ENCODE assay signal across 18 cellular contexts in genomic region chr17:5121186-5121841, GRCh38. TPM values are rescaled to one million over a fixed set of nuclear protein-coding genes. Genes with fewer than 3 reads are reported as not detected.
DNase-seq lines count a peak whose midpoint lies in the region; ATAC-seq, FAIRE-seq and TF ChIP-seq lines count a peak whose summit lies in the region.
"Had no signal": no experiment of that assay in that cellular context is flagged by ENCODE, and none has a peak within 500 bp of the region (broad histone marks: within the 10 kb centered on the region; RNA-seq: fewer than 3 reads in every experiment).

No MANE protein-coding gene starts in this region.

- peaks cover 91% of the 10 kb centered on the region for H3K27me3 Mint-ChIP-seq in activated naive CD4-positive, alpha-beta T cell treated with anti-CD3 and anti-CD28 coated beads, Interleukin-2, amount 10 ng/mL, durations not matched to agents 7 days and 5 days
- peaks cover 3% of the 10 kb centered on the region for H3K27me3 Mint-ChIP-seq in neural crest cell (ENCODE audit: low read depth)

- TF ChIP-seq EP300 in H1 (IDR thresholded peaks at IDR 0.05; ENCODE audit: borderline replicate concordance in 1 of 2, low read depth in 2 of 2, low read length in 2 of 2) = no peak
- TF ChIP-seq EP300 in transverse colon (IDR thresholded peaks at IDR 0.05; ENCODE audit: low read depth) = no peak

- no peak overlapping the region for H3K27ac ChIP-seq in H1 (ENCODE audit: low read depth, low read length)
- no peak overlapping the region for H3K27ac ChIP-seq in transverse colon
- H3K27ac ChIP-seq: gastroesophageal sphincter had no signal

- H3K79me2 ChIP-seq in H1 (ENCODE audit: control insufficient read depth in 1 of 2, insufficient read depth in 2 of 2, low read length in 2 of 2) = no peaks in the 10 kb centered on the region

- H2BK20ac ChIP-seq in H1 (ENCODE audit: low read length) = no peak overlapping the region

- no peak overlapping the region for H3K56ac ChIP-seq in H1 (replicated peaks; ENCODE audit: insufficient read length, low read depth, low read length)

- no peak overlapping the region for H3K27ac Mint-ChIP-seq in activated naive CD4-positive, alpha-beta T cell treated with anti-CD3 and anti-CD28 coated beads, Interleukin-2, amount 10 ng/mL, durations not matched to agents 7 days and 5 days
- no peak overlapping the region for H3K27ac Mint-ChIP-seq in neural crest cell (ENCODE audit: unreplicated experiment)
- H3K27ac Mint-ChIP-seq: CD8-positive, alpha-beta T cell had no signal

- peaks cover 0 to 2% of the 10 kb centered on the region in 2 experiments for H4K20me1 ChIP-seq in H1 (replicated peaks in 1 of 2; ENCODE audit: control insufficient read depth in 1 of 2, insufficient read depth in 2 of 2, low read length in 2 of 2)

- no peaks in the 10 kb centered on the region for H3K9me3 Mint-ChIP-seq in activated naive CD4-positive, alpha-beta T cell treated with anti-CD3 and anti-CD28 coated beads, Interleukin-2, amount 10 ng/mL, durations not matched to agents 7 days and 5 days
- H3K9me3 Mint-ChIP-seq in neural crest cell = no peaks in the 10 kb centered on the region
- H3K9me3 Mint-ChIP-seq: CD8-positive, alpha-beta T cell had no signal

- no peak overlapping the region for H3K18ac ChIP-seq in H1 (ENCODE audit: extremely low read depth, low read length)

- no peak overlapping the region for H3K23ac ChIP-seq in H1 (ENCODE audit: insufficient read length)

- no peak for FAIRE-seq in H1 (lab: Jason Lieb, UNC)
- FAIRE-seq: RCC 7860 had no signal

- H3K4me2 ChIP-seq in H1 (ENCODE audit: insufficient read depth in 1 of 2, low read depth in 2 of 2, low read length in 2 of 2) = no peak overlapping the region; a peak in 1 of 4 replicates

- H3K27me3 ChIP-seq in H1 (replicated peaks in 1 of 4; ENCODE audit: control insufficient read depth in 3 of 4, extremely low read depth in 1 of 4, insufficient read depth in 3 of 4, low read length in 3 of 4) (peaks cover 0 to 26% (median 15%) of the 10 kb centered on the region in 4 experiments; a peak in 6 of 7 replicates), transverse colon (peaks cover 30% of the 10 kb centered on the region)

- H3K36me3 Mint-ChIP-seq in activated naive CD4-positive, alpha-beta T cell treated with anti-CD3 and anti-CD28 coated beads, Interleukin-2, amount 10 ng/mL, durations not matched to agents 7 days and 5 days = peaks cover 1% of the 10 kb centered on the region
- no peaks in the 10 kb centered on the region for H3K36me3 Mint-ChIP-seq in neural crest cell (ENCODE audit: low read depth)
- H3K36me3 Mint-ChIP-seq: CD8-positive, alpha-beta T cell had no signal

- peak overlapping the region; percentile 75; the same call in 1 of the 2 replicates for H2AK5ac ChIP-seq in H1 (ENCODE audit: low read depth, low read length)

- POLR2A ChIA-PET in H1 (lab: Charles Lee; ENCODE audit: partially characterized antibody) = interaction anchor here (2.2 to 4.2 kb wide), 2 partner anchors 8 to 10 kb away, joined by 13 to 28 read pairs; partner anchors contain the start of gene ZNF232

- H2BK5ac ChIP-seq in H1 (ENCODE audit: low read depth, low read length) = no peak overlapping the region

- H3K4me3 Mint-ChIP-seq in activated naive CD4-positive, alpha-beta T cell treated with anti-CD3 and anti-CD28 coated beads, Interleukin-2, amount 10 ng/mL, durations not matched to agents 7 days and 5 days = no peak overlapping the region
- peak overlapping the region; percentile 79 for H3K4me3 Mint-ChIP-seq in neural crest cell

- H3K14ac ChIP-seq in H1 (ENCODE audit: insufficient read length) = no peak overlapping the region

- H3K36me3 ChIP-seq in H1 (ENCODE audit: control insufficient read depth in 2 of 4, insufficient read depth in 4 of 4, low read length in 3 of 4) (no peaks in the 10 kb centered on the region), transverse colon (no peaks in the 10 kb centered on the region)
- H3K36me3 ChIP-seq: gastroesophageal sphincter had no signal

- H2BK12ac ChIP-seq in H1 (ENCODE audit: low read depth, low read length) = no peak overlapping the region

- intact Hi-C loops in transverse colon (cut with DNase I; ENCODE audit: low total_unique reads) = no loop called here

- H3K9me3 ChIP-seq in H1 (ENCODE audit: insufficient read depth in 2 of 2, low read depth in 1 of 2, low read length in 1 of 2) (peaks cover 0 to 3% of the 10 kb centered on the region in 2 experiments; a peak in 1 of 4 replicates), transverse colon (no peaks in the 10 kb centered on the region)

- CTCF ChIA-PET in activated naive CD4-positive, alpha-beta T cell treated with anti-CD3 and anti-CD28 coated beads, Interleukin-2, amount 10 ng/mL, durations not matched to agents 7 days and 5 days (lab: Charles Lee) = no interaction called here
- CTCF ChIA-PET in H1 (lab: Charles Lee; ENCODE audit: partially characterized antibody) = interaction anchor here (1.1 to 1.3 kb wide), 2 partner anchors 8 to 10 kb away, joined by 3 read pairs; no protein-coding TSS in a partner anchor

- peaks cover 0 to 5% (median 2%) of the 10 kb centered on the region in 4 experiments; a peak in 3 of 7 replicates for H3K4me1 ChIP-seq in H1 (replicated peaks in 1 of 4; ENCODE audit: control insufficient read depth in 3 of 4, insufficient read depth in 4 of 4, low read length in 3 of 4)
- H3K4me1 ChIP-seq in transverse colon = peaks cover 0 to 11% (median 7%) of the 10 kb centered on the region in 4 donors

- no peak for ATAC-seq in omental fat pad (ENCODE audit: low FRiP score)
- no peak for ATAC-seq in HG03439 (IDR thresholded peaks at IDR 0.05; ENCODE audit: unreplicated experiment)
- ATAC-seq: CD8-positive, alpha-beta T cell; gastroesophageal sphincter; HCT116 had no signal

- no peak overlapping the region for H2AFZ ChIP-seq in H1 (ENCODE audit: low read length)

- TF ChIP-seq RAD21 in H1 (IDR thresholded peaks at IDR 0.05 in 1 of 2, conservative IDR thresholded peaks at IDR 0.05 in 1 of 2; ENCODE audit: low read depth in 2 of 2, low read length in 2 of 2) = no peak

- DNase-seq in activated naive CD4-positive, alpha-beta T cell treated with anti-CD3 and anti-CD28 coated beads, Interleukin-2, amount 10 ng/mL, durations not matched to agents 7 days and 5 days = peak; percentile 8
- DNase-seq in activated naive CD4-positive, alpha-beta T cell treated with Interleukin-2 at 50 U/mL for 16 hours = no peak
- DNase-seq in H1 (ENCODE audit: low read depth in 1 of 2, low spot score in 2 of 2) = no peak
- no peak for DNase-seq in neural crest cell (ENCODE audit: low read depth, low spot score)
- peak; percentile 5 for DNase-seq in transverse colon
- no peak for DNase-seq in DMS79 treated with DMSO at 0.1 percent for 48 hours (lab: John Stamatoyannopoulos, UW)
- DNase-seq in omental fat pad (ENCODE audit: low spot score) = no peak
- DNase-seq: ACHN, cerebellar nuclear complex, KBM-7, NCI-H1092, occipital lobe had no signal

- no peaks in the 10 kb centered on the region; the same call in 1 of the 2 replicates for H3K79me1 ChIP-seq in H1 (ENCODE audit: low read depth, low read length)

- H3K4ac ChIP-seq in H1 (replicated peaks; ENCODE audit: insufficient read length, low read depth, low read length) = no peak overlapping the region

- no peak overlapping the region for H4K5ac ChIP-seq in H1 (ENCODE audit: insufficient read length, low read depth, low read length)

- 89% methylated on average over 16 of the region's 16 CpGs; no CpG with 5 or more reads in 1 of the 2 experiments for WGBS in H1 (ENCODE audit: extremely low coverage in 1 of 2, insufficient coverage in 1 of 2, insufficient read length in 1 of 2, insufficient replicate concordance in 2 of 2, low coverage in 1 of 2, low lambda C conversion rate in 2 of 2, missing lambda C conversion rate in 1 of 2), 2 experiments
- WGBS in transverse colon (ENCODE audit: low coverage in 1 of 2), 2 donors = 88 to 91% methylated on average over 3 to 16 of the region's 16 CpGs

- in situ Hi-C loops in transverse colon (cut with MboI; ENCODE audit: low pct_ligation_motif_present in 1 of 4, low pct_unique_long_range_greater_than_20kb in 1 of 4, low sequenced_read_pairs in 3 of 4) = no loop called here

- H2BK15ac ChIP-seq in H1 (ENCODE audit: low read length) = no peak overlapping the region

- H4K8ac ChIP-seq in H1 (ENCODE audit: extremely low read depth, insufficient read depth, low read length) = no peak overlapping the region

- H3K9ac ChIP-seq in H1 (replicated peaks in 1 of 4; ENCODE audit: extremely low read depth in 1 of 4, low read depth in 3 of 4, low read length in 3 of 4) = no peak overlapping the region

- H4K91ac ChIP-seq in H1 (replicated peaks; ENCODE audit: insufficient read length, low read length) = no peak overlapping the region

- TF ChIP-seq CTCF in H1 (IDR thresholded peaks at IDR 0.05; ENCODE audit: control extremely low read depth in 1 of 3, insufficient read depth in 1 of 3, low read depth in 1 of 3, low read length in 3 of 3) (no peak), neural crest cell (conservative IDR thresholded peaks at IDR 0.05) (no peak), transverse colon (IDR thresholded peaks at IDR 0.05) (no peak), omental fat pad (IDR thresholded peaks at IDR 0.05) (no peak)

- H2BK120ac ChIP-seq in H1 (replicated peaks; ENCODE audit: low read depth, low read length) = no peak overlapping the region

- H3K4me3 ChIP-seq in H1 (ENCODE audit: extremely low read depth in 1 of 4, insufficient read depth in 2 of 4, low read depth in 3 of 4, low read length in 4 of 4) = no peak overlapping the region
- H3K4me3 ChIP-seq in transverse colon = no peak overlapping the region
- H3K4me3 ChIP-seq: skin epidermis had no signal

- TF ChIP-seq POLR2A in H1 (IDR thresholded peaks at IDR 0.05; ENCODE audit: control extremely low read depth in 1 of 2, low read depth in 2 of 2, low read length in 2 of 2) (no peak), transverse colon (IDR thresholded peaks at IDR 0.05) (no peak)

- H3K23me2 ChIP-seq in H1 (ENCODE audit: low read depth, low read length) = peaks cover 5% of the 10 kb centered on the region; the same call in 1 of the 2 replicates

- H3K4me1 Mint-ChIP-seq in activated naive CD4-positive, alpha-beta T cell treated with anti-CD3 and anti-CD28 coated beads, Interleukin-2, amount 10 ng/mL, durations not matched to agents 7 days and 5 days = peaks cover 6% of the 10 kb centered on the region
- H3K4me1 Mint-ChIP-seq in neural crest cell = peaks cover 8% of the 10 kb centered on the region

RNA-seq across cellular contexts. Expression of gene USP6, which starts 5.5 kb away (rescaled TPM):
- total RNA-seq in H1 (2021; fragmentation: NEBNext Ultra II Directional; extraction: Animal tissue kit (Norgen Biotek cat#: 25700)) = 0.25 and 0.32 TPM in 2 replicates
- 0.05 and 0.08 TPM in 2 replicates for polyA plus RNA-seq in H1 (2011; rRNA removed)
- polyA plus RNA-seq in H1 (2011; cell fraction: cytosol; rRNA removed) = 0.12 TPM
- polyA plus RNA-seq in H1 (2011; cell fraction: nucleus; rRNA removed) = 0.48 TPM
- polyA plus RNA-seq in H1 (2012, experiment 1 of 2) = 0.11 to 0.16 TPM (median 0.13 TPM) in 4 replicates
- not detected for polyA plus RNA-seq in H1 (2012, experiment 2 of 2)
- polyA plus RNA-seq in H1 (2013, experiment 1 of 2) = 0.04 TPM
- polyA plus RNA-seq in H1 (2013, experiment 2 of 2) = 0.02 TPM
- polyA minus RNA-seq in H1 (2011; rRNA and poly(A)+ RNA removed) = 0.12 and 0.28 TPM in 2 replicates
- 0.15 TPM for polyA minus RNA-seq in H1 (2011; cell fraction: cytosol; rRNA and poly(A)+ RNA removed)
- 0.50 TPM for polyA minus RNA-seq in H1 (2011; cell fraction: nucleus; rRNA and poly(A)+ RNA removed)
- total RNA-seq in neural crest cell (0.26 and 0.30 TPM in 2 replicates), transverse colon (under 1 TPM in 2 of 4 donors, not detected in 2; under 0.01 to 0.82 TPM), omental fat pad (1 to 10 TPM in 1 of 4 donors, under 1 TPM in 2, not detected in 1; 0.06 to 3.8 (median 0.24) TPM)

RNA-seq across cellular contexts. Expression of gene ZNF232, which starts 9.6 kb away (rescaled TPM):
- total RNA-seq in H1 (2021; fragmentation: NEBNext Ultra II Directional; extraction: Animal tissue kit (Norgen Biotek cat#: 25700)) = 39.8 and 41.0 TPM in 2 replicates
- 9.2 and 11.1 TPM in 2 replicates for polyA plus RNA-seq in H1 (2011; rRNA removed)
- 15.6 TPM for polyA plus RNA-seq in H1 (2011; cell fraction: cytosol; rRNA removed)
- polyA plus RNA-seq in H1 (2011; cell fraction: nucleus; rRNA removed) = 13.4 TPM
- 25.1 to 28.4 TPM (median 26.8 TPM) in 4 replicates for polyA plus RNA-seq in H1 (2012, experiment 1 of 2)
- 9.6 TPM for polyA plus RNA-seq in H1 (2012, experiment 2 of 2)
- polyA plus RNA-seq in H1 (2013, experiment 1 of 2) = 28.4 TPM
- 27.7 TPM for polyA plus RNA-seq in H1 (2013, experiment 2 of 2)
- 20.4 and 22.6 TPM in 2 replicates for polyA minus RNA-seq in H1 (2011; rRNA and poly(A)+ RNA removed)
- 10.9 TPM for polyA minus RNA-seq in H1 (2011; cell fraction: cytosol; rRNA and poly(A)+ RNA removed)
- 14.4 TPM for polyA minus RNA-seq in H1 (2011; cell fraction: nucleus; rRNA and poly(A)+ RNA removed)
- total RNA-seq in neural crest cell (41.9 and 43.9 TPM in 2 replicates), transverse colon (10 to 100 TPM in 2 of 4 donors, 1 to 10 TPM in 2; 6.8 to 69.6 (median 27.2) TPM), omental fat pad (10 to 100 TPM in 1 of 4 donors, 1 to 10 TPM in 3; 3.8 to 14.3 (median 6.5) TPM)

RNA-seq across cellular contexts. Expression of gene ZFP3, which starts 43.0 kb away (rescaled TPM):
- 0.15 and 0.17 TPM in 2 replicates for total RNA-seq in H1 (2021; fragmentation: NEBNext Ultra II Directional; extraction: Animal tissue kit (Norgen Biotek cat#: 25700))
- 0.31 and 0.44 TPM in 2 replicates for polyA plus RNA-seq in H1 (2011; rRNA removed)
- polyA plus RNA-seq in H1 (2011; cell fraction: cytosol; rRNA removed) = 0.37 TPM
- polyA plus RNA-seq in H1 (2011; cell fraction: nucleus; rRNA removed) = 0.20 TPM
- polyA plus RNA-seq in H1 (2012, experiment 1 of 2) = 0.28 to 0.39 TPM (median 0.34 TPM) in 4 replicates
- 0.03 TPM for polyA plus RNA-seq in H1 (2012, experiment 2 of 2)
- 0.39 TPM for polyA plus RNA-seq in H1 (2013, experiment 1 of 2)
- 0.33 TPM for polyA plus RNA-seq in H1 (2013, experiment 2 of 2)
- polyA minus RNA-seq in H1 (2011; rRNA and poly(A)+ RNA removed) = 0.49 and 0.66 TPM in 2 replicates
- polyA minus RNA-seq in H1 (2011; cell fraction: cytosol; rRNA and poly(A)+ RNA removed) = 0.44 TPM
- polyA minus RNA-seq in H1 (2011; cell fraction: nucleus; rRNA and poly(A)+ RNA removed) = 1.7 TPM
- total RNA-seq in neural crest cell (0.11 and 0.12 TPM in 2 replicates), transverse colon (10 to 100 TPM in 1 of 4 donors, 1 to 10 TPM in 3; 6.0 to 11.6 (median 8.6) TPM), omental fat pad (1 to 10 TPM; 3.1 to 6.6 (median 3.9) TPM)

Comparison
In these comparisons a context has a peak if more than half of its experiments do, and no peak if none do; other contexts are left out.
1. DNase-seq: peak in activated naive CD4-positive, alpha-beta T cell treated with anti-CD3 and anti-CD28 coated beads, Interleukin-2, amount 10 ng/mL, durations not matched to agents 7 days and 5 days (single experiment) and transverse colon (single experiment); none in activated naive CD4-positive, alpha-beta T cell treated with Interleukin-2 at 50 U/mL for 16 hours (single experiment), H1 (0 of 2), neural crest cell (single experiment), DMS79 treated with DMSO at 0.1 percent for 48 hours (single experiment) and omental fat pad (single experiment).